23 cellular contexts compared by ENCODE assay signal in genomic region chr10:119503821-119504220, GRCh38. TPM values are rescaled to one million over a fixed set of nuclear protein-coding genes. Genes with fewer than 3 reads are reported as not detected.
DNase-seq lines count a peak whose midpoint lies in the region; ATAC-seq and TF ChIP-seq lines count a peak whose summit lies in the region.
"Had no signal": no experiment of that assay in that cellular context is flagged by ENCODE, and none has a peak within 500 bp of the region (broad histone marks: within the 10 kb centered on the region; RNA-seq: fewer than 3 reads in every experiment).

No MANE protein-coding gene starts in this region.

- no peak overlapping the region for H3K4me3 Mint-ChIP-seq in activated CD4-positive, alpha-beta T cell treated with anti-CD3 and anti-CD28 coated beads, Interleukin-2, amount 10 ng/mL, durations not matched to agents 7 days and 5 days
- no peak overlapping the region for H3K4me3 Mint-ChIP-seq in activated CD8-positive, alpha-beta T cell treated with anti-CD3 and anti-CD28 coated beads for 36 hours
- peak overlapping the region; percentile 39 to 85 (median 76) for H3K4me3 Mint-ChIP-seq in naive thymus-derived CD4-positive, alpha-beta T cell
- H3K4me3 Mint-ChIP-seq in GM23338: no peak overlapping the region
- H3K4me3 Mint-ChIP-seq: endodermal cell had no signal

- H3K36me3 ChIP-seq in DND-41 (ENCODE audit: insufficient read depth, low read length) (peaks cover 34% of the 10 kb centered on the region), GM23338 (ENCODE audit: insufficient read depth) (no peaks in the 10 kb centered on the region), left ventricle myocardium inferior (no peaks in the 10 kb centered on the region)
- peaks cover 3 to 17% (median 4%) of the 10 kb centered on the region in 3 experiments for H3K36me3 ChIP-seq in naive thymus-derived CD4-positive, alpha-beta T cell (ENCODE audit: control insufficient read depth in 2 of 3, insufficient read depth in 3 of 3, low read length in 3 of 3)
- H3K36me3 ChIP-seq: BE2C had no signal

- no peaks in the 10 kb centered on the region for H3K27me3 ChIP-seq in DND-41 (ENCODE audit: insufficient read depth, low read length, poor library complexity)
- no peaks in the 10 kb centered on the region for H3K27me3 ChIP-seq in naive thymus-derived CD4-positive, alpha-beta T cell (ENCODE audit: control insufficient read depth in 2 of 2, insufficient read depth in 2 of 2, low read length in 2 of 2)
- H3K27me3 ChIP-seq in GM23338 (ENCODE audit: insufficient read depth): no peaks in the 10 kb centered on the region
- H3K27me3 ChIP-seq in left ventricle myocardium inferior (ENCODE audit: low read depth): peaks cover 13% of the 10 kb centered on the region
- H3K27me3 ChIP-seq: BE2C, esophagus muscularis mucosa had no signal

- no peaks in the 10 kb centered on the region for H3K27me3 Mint-ChIP-seq in activated CD4-positive, alpha-beta T cell treated with anti-CD3 and anti-CD28 coated beads, Interleukin-2, amount 10 ng/mL, durations not matched to agents 7 days and 5 days
- no peaks in the 10 kb centered on the region for H3K27me3 Mint-ChIP-seq in activated CD8-positive, alpha-beta T cell treated with anti-CD3 and anti-CD28 coated beads for 36 hours
- H3K27me3 Mint-ChIP-seq in naive thymus-derived CD4-positive, alpha-beta T cell: no peaks in the 10 kb centered on the region
- peaks cover 4% of the 10 kb centered on the region for H3K27me3 Mint-ChIP-seq in GM23338 (ENCODE audit: insufficient read depth, low read depth, poor library complexity)
- H3K27me3 Mint-ChIP-seq: activated T-helper 17 cell treated with anti-CD3 and anti-CD28 coated beads, Interleukin-2, amount 50 U/mL, for 72 hours had no signal

- H3K9me2 ChIP-seq in GM23338 (ENCODE audit: insufficient read depth): no peaks in the 10 kb centered on the region

- peaks cover 92% of the 10 kb centered on the region for H3K4me1 Mint-ChIP-seq in activated CD4-positive, alpha-beta T cell treated with anti-CD3 and anti-CD28 coated beads, Interleukin-2, amount 10 ng/mL, durations not matched to agents 7 days and 5 days
- H3K4me1 Mint-ChIP-seq in activated CD8-positive, alpha-beta T cell treated with anti-CD3 and anti-CD28 coated beads for 36 hours (ENCODE audit: low read depth): peaks cover 90% of the 10 kb centered on the region
- peaks cover 48 to 98% (median 88%) of the 10 kb centered on the region in 7 donors for H3K4me1 Mint-ChIP-seq in naive thymus-derived CD4-positive, alpha-beta T cell
- peaks cover 3% of the 10 kb centered on the region; the same call in 2 of the 3 replicates for H3K4me1 Mint-ChIP-seq in GM23338

- peak overlapping the region; percentile 94 for H3K27ac ChIP-seq in DND-41 (ENCODE audit: low read length)
- peak overlapping the region; percentile 98 for H3K27ac ChIP-seq in naive thymus-derived CD4-positive, alpha-beta T cell (ENCODE audit: low read depth, low read length)
- no peak overlapping the region for H3K27ac ChIP-seq in GM23338 (ENCODE audit: low read depth)
- H3K27ac ChIP-seq in left ventricle myocardium inferior (replicated peaks): no peak overlapping the region
- H3K27ac ChIP-seq: coronary artery, esophagus muscularis mucosa had no signal

- no peak overlapping the region for H2AFZ ChIP-seq in DND-41 (ENCODE audit: low read depth, low read length)
- H2AFZ ChIP-seq in GM23338: no peak overlapping the region

- H3F3A ChIP-seq in GM23338 (replicated peaks; ENCODE audit: low read depth): no peaks in the 10 kb centered on the region

- POLR2A ChIA-PET in activated CD4-positive, alpha-beta T cell treated with anti-CD3 and anti-CD28 coated beads, Interleukin-2, amount 10 ng/mL, durations not matched to agents 7 days and 5 days (lab: Charles Lee): no interaction called here
- POLR2A ChIA-PET in activated CD8-positive, alpha-beta T cell treated with anti-CD3 and anti-CD28 coated beads for 36 hours (lab: Charles Lee): interaction anchor here (0.8 to 6.3 kb wide), 3 partner anchors 8 to 27 kb away, joined by 3 to 58 read pairs (median 4); no protein-coding TSS in a partner anchor
- POLR2A ChIA-PET in naive thymus-derived CD4-positive, alpha-beta T cell (lab: Charles Lee): interaction anchor here (0.7 to 12.5 kb wide), 10 partner anchors 8 to 95 kb away, joined by 3 to 169 read pairs (median 6); partner anchors contain the start of gene RGS10

- H3K9me3 ChIP-seq in DND-41 (ENCODE audit: insufficient read depth, low read length, severe bottlenecking) (no peaks in the 10 kb centered on the region), left ventricle myocardium inferior (replicated peaks) (no peaks in the 10 kb centered on the region)
- H3K9me3 ChIP-seq in naive thymus-derived CD4-positive, alpha-beta T cell (ENCODE audit: control insufficient read depth in 2 of 3, low read length in 3 of 3): no peaks in the 10 kb centered on the region
- H3K9me3 ChIP-seq: BE2C, esophagus muscularis mucosa had no signal

- H3K9ac ChIP-seq in DND-41 (ENCODE audit: low read depth, low read length): 0 out of 2 replicates have a peak overlapping the region, but pooled peaks have one; percentile 57

- intact Hi-C loops in activated CD8-positive, alpha-beta T cell treated with anti-CD3 and anti-CD28 coated beads for 36 hours (cut with micrococcal nuclease): loop anchor here (5.0 kb wide), 1 partner anchor 33 kb away; no protein-coding TSS in a partner anchor
- intact Hi-C loops in naive thymus-derived CD4-positive, alpha-beta T cell (cut with micrococcal nuclease): loop anchor here (2.0 to 10.0 kb wide), 4 partner anchors 93 to 809 kb away; partner anchors contain the start of genes BAG3 (in 1 of the 2), INPP5F (in 1 of the 2) and TIAL1 (in 1 of the 2)
- intact Hi-C loops in left ventricle myocardium inferior (cut with micrococcal nuclease): no loop called here

- TF ChIP-seq CTCF in DND-41 (IDR thresholded peaks at IDR 0.05; ENCODE audit: borderline replicate concordance, extremely low read depth, low read length, poor library complexity, severe bottlenecking) (no peak), GM23338 (conservative IDR thresholded peaks at IDR 0.05; ENCODE audit: low read depth in 2 of 2) (no peak), left ventricle myocardium inferior (IDR thresholded peaks at IDR 0.05; ENCODE audit: borderline replicate concordance) (no peak)
- TF ChIP-seq CTCF in activated CD8-positive, alpha-beta T cell treated with anti-CD3 and anti-CD28 coated beads for 36 hours (IDR thresholded peaks at IDR 0.05): no peak

- H3K4me2 ChIP-seq in DND-41 (ENCODE audit: insufficient read depth, low read length): no peak overlapping the region
- H3K4me2 ChIP-seq in GM23338: no peak overlapping the region

- no peak for DNase-seq in activated CD4-positive, alpha-beta T cell treated with anti-CD3 and anti-CD28 coated beads, Interleukin-2, amount 10 ng/mL, durations not matched to agents 7 days and 5 days
- DNase-seq in activated CD4-positive, alpha-beta T cell treated with anti-CD3 and anti-CD28 coated beads for 4 hours: no peak
- DNase-seq in DND-41: no peak
- DNase-seq in activated CD8-positive, alpha-beta T cell treated with anti-CD3 and anti-CD28 coated beads for 36 hours: no peak
- no peak for DNase-seq in naive thymus-derived CD4-positive, alpha-beta T cell
- DNase-seq in GM23338 (ENCODE audit: low spot score): no peak
- DNase-seq in left ventricle myocardium inferior: no peak
- DNase-seq in NOMO-1 treated with DMSO at 0.1 percent for 48 hours (lab: John Stamatoyannopoulos, UW; ENCODE audit: unreplicated experiment): no peak
- DNase-seq: amniotic stem cell, BE2C, endodermal cell, foreskin melanocyte, hippocampal formation, mesendoderm, NCI-H1694, NCI-H774, substantia nigra had no signal

- H3K9me3 Mint-ChIP-seq in activated CD4-positive, alpha-beta T cell treated with anti-CD3 and anti-CD28 coated beads, Interleukin-2, amount 10 ng/mL, durations not matched to agents 7 days and 5 days: no peaks in the 10 kb centered on the region
- H3K9me3 Mint-ChIP-seq in activated CD8-positive, alpha-beta T cell treated with anti-CD3 and anti-CD28 coated beads for 36 hours: no peaks in the 10 kb centered on the region
- peaks cover 0 to 4% (median 0%) of the 10 kb centered on the region in 11 donors for H3K9me3 Mint-ChIP-seq in naive thymus-derived CD4-positive, alpha-beta T cell
- H3K9me3 Mint-ChIP-seq in GM23338: no peaks in the 10 kb centered on the region
- H3K9me3 Mint-ChIP-seq: activated T-helper 17 cell treated with anti-CD3 and anti-CD28 coated beads, Interleukin-2, amount 50 U/mL, for 72 hours; endodermal cell had no signal

- H3K27ac Mint-ChIP-seq in activated CD4-positive, alpha-beta T cell treated with anti-CD3 and anti-CD28 coated beads, Interleukin-2, amount 10 ng/mL, durations not matched to agents 7 days and 5 days: peak overlapping the region; percentile 84
- peak overlapping the region; percentile 98 for H3K27ac Mint-ChIP-seq in activated CD8-positive, alpha-beta T cell treated with anti-CD3 and anti-CD28 coated beads for 36 hours
- peak overlapping the region; percentile 64 to 100 (median 99) for H3K27ac Mint-ChIP-seq in naive thymus-derived CD4-positive, alpha-beta T cell
- H3K27ac Mint-ChIP-seq in GM23338: no peak overlapping the region
- H3K27ac Mint-ChIP-seq: endodermal cell had no signal

- H3K79me2 ChIP-seq in DND-41 (ENCODE audit: insufficient read depth, low read length) (peaks cover 3% of the 10 kb centered on the region; the same call in 1 of the 2 replicates), GM23338 (replicated peaks; ENCODE audit: insufficient read depth) (no peaks in the 10 kb centered on the region)

- H3K4me1 ChIP-seq in DND-41 (ENCODE audit: insufficient read depth, low read length) (peaks cover 36% of the 10 kb centered on the region), GM23338 (ENCODE audit: insufficient read depth) (no peaks in the 10 kb centered on the region), left ventricle myocardium inferior (no peaks in the 10 kb centered on the region)
- H3K4me1 ChIP-seq in naive thymus-derived CD4-positive, alpha-beta T cell (ENCODE audit: control insufficient read depth in 2 of 2, insufficient read depth in 2 of 2, low read length in 2 of 2): peaks cover 39 to 90% of the 10 kb centered on the region in 2 donors
- H3K4me1 ChIP-seq: BE2C had no signal

- no peaks in the 10 kb centered on the region for H4K20me1 ChIP-seq in DND-41 (ENCODE audit: insufficient read depth, low read length)
- H4K20me1 ChIP-seq in GM23338 (replicated peaks; ENCODE audit: insufficient read depth): no peaks in the 10 kb centered on the region

- ATAC-seq in DND-41 (ENCODE audit: insufficient read depth, low read depth) (no peak), GM23338 (no peak)
- no peak for ATAC-seq in activated CD8-positive, alpha-beta T cell treated with anti-CD3 and anti-CD28 coated beads for 36 hours
- no peak for ATAC-seq in naive thymus-derived CD4-positive, alpha-beta T cell
- ATAC-seq: activated CD4-positive, CD25-positive, alpha-beta regulatory T cell treated with anti-CD3 and anti-CD28 coated beads, Interleukin-2, amount 50 U/mL, for 24 hours; activated T-helper 17 cell treated with anti-CD3 and anti-CD28 coated beads, Interleukin-2, amount 50 U/mL, for 72 hours; left lobe of liver; Right ventricle myocardium inferior had no signal

- peaks cover 84% of the 10 kb centered on the region for H3K36me3 Mint-ChIP-seq in activated CD4-positive, alpha-beta T cell treated with anti-CD3 and anti-CD28 coated beads, Interleukin-2, amount 10 ng/mL, durations not matched to agents 7 days and 5 days (ENCODE audit: low read depth)
- peaks cover 86% of the 10 kb centered on the region for H3K36me3 Mint-ChIP-seq in activated CD8-positive, alpha-beta T cell treated with anti-CD3 and anti-CD28 coated beads for 36 hours (ENCODE audit: low read depth)
- H3K36me3 Mint-ChIP-seq in naive thymus-derived CD4-positive, alpha-beta T cell: peaks cover 7 to 61% (median 30%) of the 10 kb centered on the region in 5 donors
- no peaks in the 10 kb centered on the region for H3K36me3 Mint-ChIP-seq in GM23338 (ENCODE audit: low read depth)

- no peak overlapping the region for H3K4me3 ChIP-seq in DND-41 (ENCODE audit: low read depth in 1 of 2, low read length in 2 of 2)
- no peak overlapping the region for H3K4me3 ChIP-seq in naive thymus-derived CD4-positive, alpha-beta T cell (ENCODE audit: low read length)
- no peak overlapping the region for H3K4me3 ChIP-seq in GM23338
- no peak overlapping the region for H3K4me3 ChIP-seq in left ventricle myocardium inferior
- H3K4me3 ChIP-seq: coronary artery, esophagus muscularis mucosa had no signal

- CTCF ChIA-PET in activated CD4-positive, alpha-beta T cell treated with anti-CD3 and anti-CD28 coated beads, Interleukin-2, amount 10 ng/mL, durations not matched to agents 7 days and 5 days (lab: Charles Lee): interaction anchor here (0.6 kb wide), 1 partner anchor 459 kb away, joined by 3 read pairs; no protein-coding TSS in a partner anchor
- CTCF ChIA-PET in activated CD8-positive, alpha-beta T cell treated with anti-CD3 and anti-CD28 coated beads for 36 hours (lab: Charles Lee): no interaction called here
- CTCF ChIA-PET in naive thymus-derived CD4-positive, alpha-beta T cell (lab: Charles Lee): interaction anchor here (0.6 to 1.1 kb wide), 3 partner anchors 12 to 80 kb away, joined by 3 to 4 read pairs (median 3); no protein-coding TSS in a partner anchor

RNA-seq across cellular contexts. Expression of gene RGS10, which starts 38.7 kb away (rescaled TPM):
- total RNA-seq in activated CD4-positive, alpha-beta T cell treated with anti-CD3 and anti-CD28 coated beads, Interleukin-2, amount 10 ng/mL, durations not matched to agents 7 days and 5 days: 100 to 1,000 TPM; 151 to 172 TPM
- total RNA-seq in activated CD8-positive, alpha-beta T cell treated with anti-CD3 and anti-CD28 coated beads for 36 hours: 100 to 1,000 TPM; 207 to 220 TPM
- total RNA-seq in naive thymus-derived CD4-positive, alpha-beta T cell: 100 to 1,000 TPM in 4 of 5 experiments, 10 to 100 TPM in 1; 89.5 to 206 (median 149) TPM
- polyA plus RNA-seq in naive thymus-derived CD4-positive, alpha-beta T cell: 100 to 1,000 TPM; 407 to 462 TPM
- 16.8 and 18.4 TPM in 2 replicates for total RNA-seq in GM23338 (2014; rRNA removed; shearing (Covaris generic))
- 26.8 and 27.5 TPM in 2 replicates for polyA plus RNA-seq in GM23338 (2016; fragmentation: Nextera tagmentation; extraction: Ambion mirVana)
- 5.6 TPM for total RNA-seq in left ventricle myocardium inferior

Comparison
In these comparisons a context has a peak if more than half of its experiments do, and no peak if none do; other contexts are left out.
1. H3K4me3 Mint-ChIP-seq: peak in naive thymus-derived CD4-positive, alpha-beta T cell (10 of 10); none in activated CD4-positive, alpha-beta T cell treated with anti-CD3 and anti-CD28 coated beads, Interleukin-2, amount 10 ng/mL, durations not matched to agents 7 days and 5 days (single experiment), activated CD8-positive, alpha-beta T cell treated with anti-CD3 and anti-CD28 coated beads for 36 hours (single experiment) and GM23338 (single experiment).
2. H3K27ac ChIP-seq: peak in DND-41 (single experiment) and naive thymus-derived CD4-positive, alpha-beta T cell (single experiment); none in GM23338 (single experiment) and left ventricle myocardium inferior (single experiment).